ENCODE assay signal across 9 cellular contexts in genomic region chr1:84745857-84746256, GRCh38.
"Had no signal": no experiment of that assay in that cellular context is flagged by ENCODE, and none has a peak within 500 bp of the region (broad histone marks: within the 10 kb centered on the region; RNA-seq: fewer than 3 reads in every experiment).

No MANE protein-coding gene starts in this region.

- H3K27ac ChIP-seq: GM23248 had no signal

- H3K4me1 ChIP-seq: HAP-1 had no signal

- H3K4me2 ChIP-seq: GM23338 had no signal

- DNase-seq: GM23248, GOT3, H7, H9, HCEC 1CT, HFFc6 had no signal

- H3K36me3 ChIP-seq: HAP-1 had no signal

- ATAC-seq: GM23338, HCT116 had no signal

- H3K4me3 ChIP-seq: GM23248, GM23338, HAP-1 had no signal

- H3K9me3 ChIP-seq: HAP-1 had no signal

- H2AFZ ChIP-seq: GM23248, GM23338 had no signal

- H3K9ac ChIP-seq: GM23248 had no signal
